Comparison of ENCODE assay signal across 1 cellular context in genomic region chr19:50794074-50794777, GRCh38.
A peak's percentile ranks its signal among the peaks of the same experiment; 100 is the strongest.
TF ChIP-seq lines count a peak whose summit lies in the region.

No MANE protein-coding gene starts in this region.

TF ChIP-seq in K562, 482 proteins besides CTCF, POLR2A, EP300 and RAD21 (continues in another document):
- TF ChIP-seq NONO (IDR thresholded peaks at IDR 0.05; ENCODE audit: low read depth in 2 of 2, low read length in 1 of 2) (peak in 1 of 2 experiments; percentile 42; a peak in 1 of 4 replicates), ZNF830 (CRISPR knock-in tag; IDR thresholded peaks at IDR 0.05) (no peak), ZNF280B (CRISPR knock-in tag; IDR thresholded peaks at IDR 0.05) (no peak), ETV1 (tag; conservative IDR thresholded peaks at IDR 0.05; ENCODE audit: low read depth) (peak; percentile 69), E2F4 (CRISPR knock-in tag; IDR thresholded peaks at IDR 0.05; ENCODE audit: low read depth) (no peak), GABPB2 (CRISPR knock-in tag; conservative IDR thresholded peaks at IDR 0.05) (no peak), ZNF592 (IDR thresholded peaks at IDR 0.05) (0 out of 2 replicates have a peak, but pooled peaks have one; percentile 22), ZNF143 (CRISPR knock-in tag; IDR thresholded peaks at IDR 0.05) (no peak), TCF7 (IDR thresholded peaks at IDR 0.05; ENCODE audit: borderline replicate concordance) (no peak), CHD2 (IDR thresholded peaks at IDR 0.05; ENCODE audit: low read depth, low read length) (peak; percentile 51), L3MBTL2 (IDR thresholded peaks at IDR 0.05) (peak; percentile 85), ZFPM2 (CRISPR knock-in tag; IDR thresholded peaks at IDR 0.05) (0 out of 2 replicates have a peak, but pooled peaks have one; percentile 16), STAG1 (CRISPR knock-in tag; IDR thresholded peaks at IDR 0.05; ENCODE audit: borderline replicate concordance) (peak; percentile 47; the same call in 1 of the 2 replicates), POLR3A (IDR thresholded peaks at IDR 0.05; ENCODE audit: borderline replicate concordance, extremely low read depth, insufficient read depth, insufficient read length) (no peak), POLR2AphosphoS5 (IDR thresholded peaks at IDR 0.05; ENCODE audit: control insufficient read depth, insufficient read depth, low read depth, low read length) (no peak), ZNF146 (CRISPR knock-in tag; IDR thresholded peaks at IDR 0.05; ENCODE audit: unreplicated experiment) (no peak), FOXJ2 (tag; IDR thresholded peaks at IDR 0.05) (no peak), NFE2 (IDR thresholded peaks at IDR 0.05; ENCODE audit: low read depth) (no peak), ZBTB1 (CRISPR knock-in tag; IDR thresholded peaks at IDR 0.05; ENCODE audit: borderline replicate concordance, low read depth) (no peak), TEAD4 (IDR thresholded peaks at IDR 0.05; ENCODE audit: low read length) (0 out of 2 replicates have a peak, but pooled peaks have one; percentile 4), TEAD4 (CRISPR knock-in tag; IDR thresholded peaks at IDR 0.05; ENCODE audit: borderline replicate concordance) (no peak), EZH2 (IDR thresholded peaks at IDR 0.05; ENCODE audit: borderline replicate concordance, low read depth, low read length) (no peak)
- TF ChIP-seq, protein P1, sequence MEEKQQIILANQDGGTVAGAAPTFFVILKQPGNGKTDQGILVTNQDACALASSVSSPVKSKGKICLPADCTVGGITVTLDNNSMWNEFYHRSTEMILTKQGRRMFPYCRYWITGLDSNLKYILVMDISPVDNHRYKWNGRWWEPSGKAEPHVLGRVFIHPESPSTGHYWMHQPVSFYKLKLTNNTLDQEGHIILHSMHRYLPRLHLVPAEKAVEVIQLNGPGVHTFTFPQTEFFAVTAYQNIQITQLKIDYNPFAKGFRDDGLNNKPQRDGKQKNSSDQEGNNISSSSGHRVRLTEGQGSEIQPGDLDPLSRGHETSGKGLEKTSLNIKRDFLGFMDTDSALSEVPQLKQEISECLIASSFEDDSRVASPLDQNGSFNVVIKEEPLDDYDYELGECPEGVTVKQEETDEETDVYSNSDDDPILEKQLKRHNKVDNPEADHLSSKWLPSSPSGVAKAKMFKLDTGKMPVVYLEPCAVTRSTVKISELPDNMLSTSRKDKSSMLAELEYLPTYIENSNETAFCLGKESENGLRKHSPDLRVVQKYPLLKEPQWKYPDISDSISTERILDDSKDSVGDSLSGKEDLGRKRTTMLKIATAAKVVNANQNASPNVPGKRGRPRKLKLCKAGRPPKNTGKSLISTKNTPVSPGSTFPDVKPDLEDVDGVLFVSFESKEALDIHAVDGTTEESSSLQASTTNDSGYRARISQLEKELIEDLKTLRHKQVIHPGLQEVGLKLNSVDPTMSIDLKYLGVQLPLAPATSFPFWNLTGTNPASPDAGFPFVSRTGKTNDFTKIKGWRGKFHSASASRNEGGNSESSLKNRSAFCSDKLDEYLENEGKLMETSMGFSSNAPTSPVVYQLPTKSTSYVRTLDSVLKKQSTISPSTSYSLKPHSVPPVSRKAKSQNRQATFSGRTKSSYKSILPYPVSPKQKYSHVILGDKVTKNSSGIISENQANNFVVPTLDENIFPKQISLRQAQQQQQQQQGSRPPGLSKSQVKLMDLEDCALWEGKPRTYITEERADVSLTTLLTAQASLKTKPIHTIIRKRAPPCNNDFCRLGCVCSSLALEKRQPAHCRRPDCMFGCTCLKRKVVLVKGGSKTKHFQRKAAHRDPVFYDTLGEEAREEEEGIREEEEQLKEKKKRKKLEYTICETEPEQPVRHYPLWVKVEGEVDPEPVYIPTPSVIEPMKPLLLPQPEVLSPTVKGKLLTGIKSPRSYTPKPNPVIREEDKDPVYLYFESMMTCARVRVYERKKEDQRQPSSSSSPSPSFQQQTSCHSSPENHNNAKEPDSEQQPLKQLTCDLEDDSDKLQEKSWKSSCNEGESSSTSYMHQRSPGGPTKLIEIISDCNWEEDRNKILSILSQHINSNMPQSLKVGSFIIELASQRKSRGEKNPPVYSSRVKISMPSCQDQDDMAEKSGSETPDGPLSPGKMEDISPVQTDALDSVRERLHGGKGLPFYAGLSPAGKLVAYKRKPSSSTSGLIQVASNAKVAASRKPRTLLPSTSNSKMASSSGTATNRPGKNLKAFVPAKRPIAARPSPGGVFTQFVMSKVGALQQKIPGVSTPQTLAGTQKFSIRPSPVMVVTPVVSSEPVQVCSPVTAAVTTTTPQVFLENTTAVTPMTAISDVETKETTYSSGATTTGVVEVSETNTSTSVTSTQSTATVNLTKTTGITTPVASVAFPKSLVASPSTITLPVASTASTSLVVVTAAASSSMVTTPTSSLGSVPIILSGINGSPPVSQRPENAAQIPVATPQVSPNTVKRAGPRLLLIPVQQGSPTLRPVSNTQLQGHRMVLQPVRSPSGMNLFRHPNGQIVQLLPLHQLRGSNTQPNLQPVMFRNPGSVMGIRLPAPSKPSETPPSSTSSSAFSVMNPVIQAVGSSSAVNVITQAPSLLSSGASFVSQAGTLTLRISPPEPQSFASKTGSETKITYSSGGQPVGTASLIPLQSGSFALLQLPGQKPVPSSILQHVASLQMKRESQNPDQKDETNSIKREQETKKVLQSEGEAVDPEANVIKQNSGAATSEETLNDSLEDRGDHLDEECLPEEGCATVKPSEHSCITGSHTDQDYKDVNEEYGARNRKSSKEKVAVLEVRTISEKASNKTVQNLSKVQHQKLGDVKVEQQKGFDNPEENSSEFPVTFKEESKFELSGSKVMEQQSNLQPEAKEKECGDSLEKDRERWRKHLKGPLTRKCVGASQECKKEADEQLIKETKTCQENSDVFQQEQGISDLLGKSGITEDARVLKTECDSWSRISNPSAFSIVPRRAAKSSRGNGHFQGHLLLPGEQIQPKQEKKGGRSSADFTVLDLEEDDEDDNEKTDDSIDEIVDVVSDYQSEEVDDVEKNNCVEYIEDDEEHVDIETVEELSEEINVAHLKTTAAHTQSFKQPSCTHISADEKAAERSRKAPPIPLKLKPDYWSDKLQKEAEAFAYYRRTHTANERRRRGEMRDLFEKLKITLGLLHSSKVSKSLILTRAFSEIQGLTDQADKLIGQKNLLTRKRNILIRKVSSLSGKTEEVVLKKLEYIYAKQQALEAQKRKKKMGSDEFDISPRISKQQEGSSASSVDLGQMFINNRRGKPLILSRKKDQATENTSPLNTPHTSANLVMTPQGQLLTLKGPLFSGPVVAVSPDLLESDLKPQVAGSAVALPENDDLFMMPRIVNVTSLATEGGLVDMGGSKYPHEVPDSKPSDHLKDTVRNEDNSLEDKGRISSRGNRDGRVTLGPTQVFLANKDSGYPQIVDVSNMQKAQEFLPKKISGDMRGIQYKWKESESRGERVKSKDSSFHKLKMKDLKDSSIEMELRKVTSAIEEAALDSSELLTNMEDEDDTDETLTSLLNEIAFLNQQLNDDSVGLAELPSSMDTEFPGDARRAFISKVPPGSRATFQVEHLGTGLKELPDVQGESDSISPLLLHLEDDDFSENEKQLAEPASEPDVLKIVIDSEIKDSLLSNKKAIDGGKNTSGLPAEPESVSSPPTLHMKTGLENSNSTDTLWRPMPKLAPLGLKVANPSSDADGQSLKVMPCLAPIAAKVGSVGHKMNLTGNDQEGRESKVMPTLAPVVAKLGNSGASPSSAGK (IDR thresholded peaks at IDR 0.05) = peak; percentile 84
- TF ChIP-seq, protein P2, sequence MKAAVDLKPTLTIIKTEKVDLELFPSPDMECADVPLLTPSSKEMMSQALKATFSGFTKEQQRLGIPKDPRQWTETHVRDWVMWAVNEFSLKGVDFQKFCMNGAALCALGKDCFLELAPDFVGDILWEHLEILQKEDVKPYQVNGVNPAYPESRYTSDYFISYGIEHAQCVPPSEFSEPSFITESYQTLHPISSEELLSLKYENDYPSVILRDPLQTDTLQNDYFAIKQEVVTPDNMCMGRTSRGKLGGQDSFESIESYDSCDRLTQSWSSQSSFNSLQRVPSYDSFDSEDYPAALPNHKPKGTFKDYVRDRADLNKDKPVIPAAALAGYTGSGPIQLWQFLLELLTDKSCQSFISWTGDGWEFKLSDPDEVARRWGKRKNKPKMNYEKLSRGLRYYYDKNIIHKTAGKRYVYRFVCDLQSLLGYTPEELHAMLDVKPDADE (conservative IDR thresholded peaks at IDR 0.05; ENCODE audit: control insufficient read depth, low read depth, low read length) = 0 out of 2 replicates have a peak, but pooled peaks have one; percentile 13
- TF ChIP-seq, protein P3, sequence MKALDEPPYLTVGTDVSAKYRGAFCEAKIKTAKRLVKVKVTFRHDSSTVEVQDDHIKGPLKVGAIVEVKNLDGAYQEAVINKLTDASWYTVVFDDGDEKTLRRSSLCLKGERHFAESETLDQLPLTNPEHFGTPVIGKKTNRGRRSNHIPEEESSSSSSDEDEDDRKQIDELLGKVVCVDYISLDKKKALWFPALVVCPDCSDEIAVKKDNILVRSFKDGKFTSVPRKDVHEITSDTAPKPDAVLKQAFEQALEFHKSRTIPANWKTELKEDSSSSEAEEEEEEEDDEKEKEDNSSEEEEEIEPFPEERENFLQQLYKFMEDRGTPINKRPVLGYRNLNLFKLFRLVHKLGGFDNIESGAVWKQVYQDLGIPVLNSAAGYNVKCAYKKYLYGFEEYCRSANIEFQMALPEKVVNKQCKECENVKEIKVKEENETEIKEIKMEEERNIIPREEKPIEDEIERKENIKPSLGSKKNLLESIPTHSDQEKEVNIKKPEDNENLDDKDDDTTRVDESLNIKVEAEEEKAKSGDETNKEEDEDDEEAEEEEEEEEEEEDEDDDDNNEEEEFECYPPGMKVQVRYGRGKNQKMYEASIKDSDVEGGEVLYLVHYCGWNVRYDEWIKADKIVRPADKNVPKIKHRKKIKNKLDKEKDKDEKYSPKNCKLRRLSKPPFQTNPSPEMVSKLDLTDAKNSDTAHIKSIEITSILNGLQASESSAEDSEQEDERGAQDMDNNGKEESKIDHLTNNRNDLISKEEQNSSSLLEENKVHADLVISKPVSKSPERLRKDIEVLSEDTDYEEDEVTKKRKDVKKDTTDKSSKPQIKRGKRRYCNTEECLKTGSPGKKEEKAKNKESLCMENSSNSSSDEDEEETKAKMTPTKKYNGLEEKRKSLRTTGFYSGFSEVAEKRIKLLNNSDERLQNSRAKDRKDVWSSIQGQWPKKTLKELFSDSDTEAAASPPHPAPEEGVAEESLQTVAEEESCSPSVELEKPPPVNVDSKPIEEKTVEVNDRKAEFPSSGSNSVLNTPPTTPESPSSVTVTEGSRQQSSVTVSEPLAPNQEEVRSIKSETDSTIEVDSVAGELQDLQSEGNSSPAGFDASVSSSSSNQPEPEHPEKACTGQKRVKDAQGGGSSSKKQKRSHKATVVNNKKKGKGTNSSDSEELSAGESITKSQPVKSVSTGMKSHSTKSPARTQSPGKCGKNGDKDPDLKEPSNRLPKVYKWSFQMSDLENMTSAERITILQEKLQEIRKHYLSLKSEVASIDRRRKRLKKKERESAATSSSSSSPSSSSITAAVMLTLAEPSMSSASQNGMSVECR (CRISPR knock-in tag; IDR thresholded peaks at IDR 0.05) = 0 out of 2 replicates have a peak, but pooled peaks have one; percentile 53
- TF ChIP-seq, protein P4, sequence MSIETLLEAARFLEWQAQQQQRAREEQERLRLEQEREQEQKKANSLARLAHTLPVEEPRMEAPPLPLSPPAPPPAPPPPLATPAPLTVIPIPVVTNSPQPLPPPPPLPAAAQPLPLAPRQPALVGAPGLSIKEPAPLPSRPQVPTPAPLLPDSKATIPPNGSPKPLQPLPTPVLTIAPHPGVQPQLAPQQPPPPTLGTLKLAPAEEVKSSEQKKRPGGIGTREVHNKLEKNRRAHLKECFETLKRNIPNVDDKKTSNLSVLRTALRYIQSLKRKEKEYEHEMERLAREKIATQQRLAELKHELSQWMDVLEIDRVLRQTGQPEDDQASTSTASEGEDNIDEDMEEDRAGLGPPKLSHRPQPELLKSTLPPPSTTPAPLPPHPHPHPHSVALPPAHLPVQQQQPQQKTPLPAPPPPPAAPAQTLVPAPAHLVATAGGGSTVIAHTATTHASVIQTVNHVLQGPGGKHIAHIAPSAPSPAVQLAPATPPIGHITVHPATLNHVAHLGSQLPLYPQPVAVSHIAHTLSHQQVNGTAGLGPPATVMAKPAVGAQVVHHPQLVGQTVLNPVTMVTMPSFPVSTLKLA (conservative IDR thresholded peaks at IDR 0.05) = peak in 1 of 2 experiments; percentile 51; a peak in 2 of 4 replicates
